In the genomic region with DNA sequence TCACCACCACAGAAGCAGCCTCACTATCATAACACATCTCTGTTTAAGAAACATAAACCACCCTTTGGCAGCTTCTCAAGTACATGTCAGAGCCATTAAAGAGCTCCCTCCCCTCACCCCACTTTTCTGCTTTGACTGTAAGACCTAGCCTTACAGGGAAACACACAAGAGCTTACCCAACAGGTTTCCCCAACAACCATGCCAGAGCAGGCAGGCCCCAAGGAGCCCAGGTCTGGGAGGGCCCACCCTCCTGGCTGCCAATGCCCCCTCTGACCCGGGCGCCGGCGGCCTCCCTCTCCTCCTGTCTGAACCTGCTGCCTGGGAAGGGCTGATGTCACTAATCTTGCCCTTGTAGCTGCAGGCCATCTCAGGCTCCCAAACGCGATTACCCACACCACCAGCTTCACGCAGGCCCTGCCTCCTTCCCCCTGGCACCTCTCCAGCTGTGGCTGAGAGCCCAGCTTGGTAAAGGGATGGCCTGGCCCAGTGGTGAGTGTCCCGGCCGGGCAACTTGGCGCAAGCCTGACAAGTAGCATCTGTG, we compare ENCODE assay signal across 14 cellular contexts.
DNase-seq lines count a peak whose midpoint lies in the region; ATAC-seq, FAIRE-seq and TF ChIP-seq lines count a peak whose summit lies in the region.
"Had no signal": no experiment of that assay in that cellular context is flagged by ENCODE, and none has a peak within 500 bp of the region (broad histone marks: within the 10 kb centered on the region; RNA-seq: fewer than 3 reads in every experiment).

No MANE protein-coding gene starts in this region.

- TF ChIP-seq EP300 in suprapubic skin (IDR thresholded peaks at IDR 0.05) = no peak

- H3K9me3 ChIP-seq in lower lobe of right lung = no peaks in the 10 kb centered on the region
- no peaks in the 10 kb centered on the region for H3K9me3 ChIP-seq in suprapubic skin

- H3K4me3 ChIP-seq in choroid plexus epithelial cell (ENCODE audit: low read depth, low read length) (no peak overlapping the region), lower lobe of right lung (no peak overlapping the region), suprapubic skin (no peak overlapping the region)

- no peaks in the 10 kb centered on the region for H3K27me3 ChIP-seq in lower lobe of right lung (ENCODE audit: low read depth)
- H3K27me3 ChIP-seq in suprapubic skin = no peaks in the 10 kb centered on the region

- peak; percentile 59 to 74 for ATAC-seq in lower lobe of right lung
- no peak for ATAC-seq in HG03457 (IDR thresholded peaks at IDR 0.05; ENCODE audit: unreplicated experiment)
- no peak for ATAC-seq in HG03439 (IDR thresholded peaks at IDR 0.05; ENCODE audit: unreplicated experiment)
- ATAC-seq: T-helper 17 cell had no signal

- intact Hi-C loops in lower lobe of right lung (cut with DNase I) = no loop called here

- TF ChIP-seq POLR2A in suprapubic skin (IDR thresholded peaks at IDR 0.05) = no peak

- no peaks in the 10 kb centered on the region for H3K36me3 ChIP-seq in lower lobe of right lung
- H3K36me3 ChIP-seq in suprapubic skin = no peaks in the 10 kb centered on the region

- no peak overlapping the region for H3K27ac ChIP-seq in lower lobe of right lung
- peak overlapping the region; percentile 32 for H3K27ac ChIP-seq in suprapubic skin

- peaks cover 10% of the 10 kb centered on the region for H3K4me1 ChIP-seq in lower lobe of right lung
- peaks cover 60% of the 10 kb centered on the region for H3K4me1 ChIP-seq in suprapubic skin

- no peak for FAIRE-seq in GM19239 (lab: Jason Lieb, UNC)
- FAIRE-seq: D721Med, endometrium, HTR-8/SVneo had no signal

- WGBS in suprapubic skin = 33% methylated on average over 10 of the region's 10 CpGs

- DNase-seq in NCI-H2196 treated with DMSO at 0.1 percent for 48 hours (lab: John Stamatoyannopoulos, UW; ENCODE audit: unreplicated experiment) (peak; percentile 68), choroid plexus epithelial cell (ENCODE audit: low read depth) (peak; percentile 36), lower lobe of right lung (peak; percentile 74), suprapubic skin (ENCODE audit: low spot score in 2 of 2) (peak; percentile 79 to 89), GM19239 (ENCODE audit: insufficient read length, low spot score) (no peak)
- DNase-seq in activated T-cell treated with anti-CD3 and anti-CD28 coated beads, Interleukin-2, amount 50 U/mL, for 48 hours = no peak
- DNase-seq: NCI-H524; stimulated activated CD4-positive, alpha-beta T cell treated with anti-CD3 and anti-CD28 coated beads, Interleukin-4, amount 100 ng/mL, for 4 hours; T-helper 17 cell had no signal

- TF ChIP-seq CTCF in choroid plexus epithelial cell (conservative IDR thresholded peaks at IDR 0.05; ENCODE audit: low read depth, low read length) = no peak
- no peak for TF ChIP-seq CTCF in lower lobe of right lung (IDR thresholded peaks at IDR 0.05)
- TF ChIP-seq CTCF in suprapubic skin (IDR thresholded peaks at IDR 0.05) = no peak

Comparison
In these comparisons a context has a peak if more than half of its experiments do, and no peak if none do; other contexts are left out.
1. DNase-seq: peak in NCI-H2196 treated with DMSO at 0.1 percent for 48 hours (single experiment), choroid plexus epithelial cell (single experiment), lower lobe of right lung (single experiment) and suprapubic skin (2 of 2); none in activated T-cell treated with anti-CD3 and anti-CD28 coated beads, Interleukin-2, amount 50 U/mL, for 48 hours (0 of 2) and GM19239 (single experiment).
2. ATAC-seq: peak in lower lobe of right lung (2 of 2); none in HG03457 (single experiment) and HG03439 (single experiment).